ENCODE assay signal across 15 cellular contexts in genomic region chr6:56148488-56149190, GRCh38.
"Had no signal": no experiment of that assay in that cellular context is flagged by ENCODE, and none has a peak within 500 bp of the region (broad histone marks: within the 10 kb centered on the region; RNA-seq: fewer than 3 reads in every experiment).

No MANE protein-coding gene starts in this region.

- ATAC-seq: activated CD4-positive, CD25-positive, alpha-beta regulatory T cell treated with anti-CD3 and anti-CD28 coated beads, Interleukin-2, amount 50 U/mL, for 24 hours; heart left ventricle; left colon; naive thymus-derived CD4-positive, alpha-beta T cell had no signal

- H3K9me3 ChIP-seq: colonic mucosa, neutrophil had no signal

- H3K4me1 ChIP-seq: colonic mucosa, upper lobe of left lung had no signal

- H3K36me3 ChIP-seq: cardiac muscle cell, colonic mucosa, heart left ventricle, neutrophil, upper lobe of left lung had no signal

- H3K27me3 ChIP-seq: cardiac muscle cell, colonic mucosa, heart left ventricle, neutrophil, upper lobe of left lung had no signal

- H3K4me3 ChIP-seq: cardiac muscle cell, colonic mucosa, heart left ventricle, lung, upper lobe of left lung had no signal

- H3K27ac ChIP-seq: cardiac muscle cell, colonic mucosa, heart left ventricle, neutrophil, upper lobe of left lung had no signal

- DNase-seq: activated naive CD4-positive, alpha-beta T cell treated with anti-CD3 and anti-CD28 coated beads, Interleukin-2, amount 10 ng/mL, durations not matched to agents 7 days and 5 days; colonic mucosa; effector CD8-positive, alpha-beta T cell; heart left ventricle; left colon; naive thymus-derived CD4-positive, alpha-beta T cell; stimulated activated CD4-positive, alpha-beta T cell treated with anti-CD3 and anti-CD28 coated beads, Interleukin-12 subunit alpha, Interleukin-12 subunit beta, amount 100 ng/mL, for 4 hours; stimulated activated naive CD4-positive, alpha-beta T cell; substantia nigra; SW 1271; upper lobe of left lung had no signal
